Comparison of ENCODE assay signal across 8 cellular contexts in the genomic region with DNA sequence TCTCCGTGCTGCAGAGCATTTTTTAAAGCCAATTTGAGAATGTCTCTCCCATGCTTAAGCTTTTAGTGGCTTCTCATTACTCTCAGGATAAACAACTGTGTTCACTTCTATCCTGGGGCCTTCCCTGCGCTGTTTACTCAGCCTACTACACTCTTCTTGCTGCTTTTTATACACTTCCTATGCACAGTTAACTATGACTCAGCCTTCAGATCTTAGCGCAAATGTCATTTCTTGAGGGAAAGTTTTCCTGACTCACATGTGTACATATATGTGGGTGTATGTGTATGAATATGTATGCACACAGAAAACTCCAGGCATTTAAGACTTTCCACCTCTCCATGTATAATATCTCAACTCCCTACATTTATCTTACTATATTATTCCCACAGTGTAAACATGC. TPM values are rescaled to one million over a fixed set of nuclear protein-coding genes. Genes with fewer than 3 reads are reported as not detected.
A peak's percentile ranks its signal among the peaks of the same experiment; 100 is the strongest.
DNase-seq lines count a peak whose midpoint lies in the region; ATAC-seq lines count a peak whose summit lies in the region.

No MANE protein-coding gene starts in this region.

- no peak overlapping the region for H3K4me3 ChIP-seq in skeletal muscle cell (ENCODE audit: low read depth, low read length)

- ATAC-seq in GM21360 (IDR thresholded peaks at IDR 0.05; ENCODE audit: unreplicated experiment) = no peak

- DNase-seq in NCI-H345 treated with DMSO at 0.1 percent for 48 hours (lab: John Stamatoyannopoulos, UW; ENCODE audit: unreplicated experiment) (peak; percentile 23), NCI-H345 (lab: John Stamatoyannopoulos, UW) (no peak), HT-29 (ENCODE audit: low spot score) (peak; percentile 55), astrocyte of the hippocampus (ENCODE audit: low read depth, low spot score) (peak; percentile 64), skeletal muscle cell (ENCODE audit: low read depth) (peak; percentile 39), NCI-H1092 treated with DMSO at 0.1 percent for 48 hours (lab: John Stamatoyannopoulos, UW) (no peak), middle frontal gyrus (ENCODE audit: extremely low spot score, low spot score) (no peak)

RNA-seq across cellular contexts. Expression of gene THAP12, which starts 9.8 kb away (rescaled TPM):
- 27.4 and 33.0 TPM in 2 replicates for total RNA-seq in HT-29 (2014; rRNA removed; shearing (Covaris generic))

RNA-seq across cellular contexts. Expression of gene GVQW3, which starts 10.0 kb away (rescaled TPM):
- total RNA-seq in HT-29 (2014; rRNA removed; shearing (Covaris generic)) = 1.8 and 2.1 TPM in 2 replicates

Comparison
In these comparisons a context has a peak if more than half of its experiments do, and no peak if none do; other contexts are left out.
1. DNase-seq: peak in NCI-H345 treated with DMSO at 0.1 percent for 48 hours (single experiment), HT-29 (single experiment), astrocyte of the hippocampus (single experiment) and skeletal muscle cell (single experiment); none in NCI-H345 (single experiment), NCI-H1092 treated with DMSO at 0.1 percent for 48 hours (single experiment) and middle frontal gyrus (single experiment).